In genomic region chr7:46654546-46655443, GRCh38 we compare ENCODE assay signal across 17 cellular contexts.
DNase-seq lines count a peak whose midpoint lies in the region; ATAC-seq, FAIRE-seq and TF ChIP-seq lines count a peak whose summit lies in the region.
"Had no signal": no experiment of that assay in that cellular context is flagged by ENCODE, and none has a peak within 500 bp of the region (broad histone marks: within the 10 kb centered on the region; RNA-seq: fewer than 3 reads in every experiment).

No MANE protein-coding gene starts in this region.

- ATAC-seq in foreskin keratinocyte, result peak; percentile 37
- no peak for ATAC-seq in activated CD8-positive, alpha-beta T cell treated with anti-CD3 and anti-CD28 coated beads, Interleukin-2, amount 10 ng/mL, durations not matched to agents 7 days and 5 days
- ATAC-seq: T-helper 17 cell had no signal

- no peak for FAIRE-seq in urothelium cell line (lab: Jason Lieb, UNC)
- FAIRE-seq: A204.1, H54 had no signal

- no peaks in the 10 kb centered on the region for H3K27me3 Mint-ChIP-seq in activated CD4-positive, alpha-beta T cell treated with anti-CD3 and anti-CD28 coated beads, Interleukin-2, amount 10 ng/mL, durations not matched to agents 24 days and 14 days
- H3K27me3 Mint-ChIP-seq in activated CD8-positive, alpha-beta T cell treated with anti-CD3 and anti-CD28 coated beads, Interleukin-2, amount 10 ng/mL, durations not matched to agents 7 days and 5 days (ENCODE audit: low read depth), result no peaks in the 10 kb centered on the region
- H3K27me3 Mint-ChIP-seq: activated B cell treated with CpG ODN at 0.5 μM for 24 hours, T-helper 17 cell had no signal

- H3K36me3 Mint-ChIP-seq in activated CD4-positive, alpha-beta T cell treated with anti-CD3 and anti-CD28 coated beads, Interleukin-2, amount 10 ng/mL, durations not matched to agents 24 days and 14 days (ENCODE audit: low read depth), result no peaks in the 10 kb centered on the region
- no peaks in the 10 kb centered on the region for H3K36me3 Mint-ChIP-seq in activated CD8-positive, alpha-beta T cell treated with anti-CD3 and anti-CD28 coated beads, Interleukin-2, amount 10 ng/mL, durations not matched to agents 7 days and 5 days (ENCODE audit: low read depth)
- H3K36me3 Mint-ChIP-seq: CD14-positive monocyte, neural progenitor cell had no signal

- CTCF ChIA-PET in activated CD8-positive, alpha-beta T cell treated with anti-CD3 and anti-CD28 coated beads, Interleukin-2, amount 10 ng/mL, durations not matched to agents 7 days and 5 days (lab: Charles Lee), result no interaction called here

- no peaks in the 10 kb centered on the region for H3K4me1 Mint-ChIP-seq in activated CD4-positive, alpha-beta T cell treated with anti-CD3 and anti-CD28 coated beads, Interleukin-2, amount 10 ng/mL, durations not matched to agents 24 days and 14 days
- no peaks in the 10 kb centered on the region for H3K4me1 Mint-ChIP-seq in activated CD8-positive, alpha-beta T cell treated with anti-CD3 and anti-CD28 coated beads, Interleukin-2, amount 10 ng/mL, durations not matched to agents 7 days and 5 days (ENCODE audit: low read depth)
- H3K4me1 Mint-ChIP-seq: activated B cell treated with CpG ODN at 0.5 μM for 24 hours, CD14-positive monocyte, neural progenitor cell, T-helper 17 cell had no signal

- DNase-seq in activated CD4-positive, alpha-beta T cell treated with anti-CD3 and anti-CD28 coated beads, Interleukin-2, amount 10 ng/mL, durations not matched to agents 24 days and 14 days, result peak; percentile 30
- DNase-seq in activated CD4-positive, alpha-beta T cell treated with anti-CD3 and anti-CD28 coated beads, Interleukin-2, amount 50 U/mL, for 4 hours, result no peak
- peak; percentile 13 for DNase-seq in SW480 (ENCODE audit: low spot score)
- DNase-seq in foreskin keratinocyte, result peak; percentile 68 to 83
- peak; percentile 35 for DNase-seq in urothelium cell line (ENCODE audit: low spot score)
- DNase-seq in nucleus accumbens (lab: John Stamatoyannopoulos, UW), result no peak
- DNase-seq in activated CD8-positive, alpha-beta T cell treated with anti-CD3 and anti-CD28 coated beads, Interleukin-2, amount 10 ng/mL, durations not matched to agents 7 days and 5 days, result no peak
- no peak for DNase-seq in SK-N-DZ (ENCODE audit: low spot score)
- DNase-seq: activated B cell treated with CpG ODN at 0.5 μM for 24 hours, NCI-H1930, NCI-H446, T-helper 17 cell, thyroid gland had no signal

- POLR2A ChIA-PET in activated CD8-positive, alpha-beta T cell treated with anti-CD3 and anti-CD28 coated beads, Interleukin-2, amount 10 ng/mL, durations not matched to agents 7 days and 5 days (lab: Charles Lee), result no interaction called here

- TF ChIP-seq CTCF in foreskin keratinocyte (conservative IDR thresholded peaks at IDR 0.05), result peak; percentile 50

- H3K27me3 ChIP-seq in foreskin keratinocyte, result no peaks in the 10 kb centered on the region
- H3K27me3 ChIP-seq: neural progenitor cell, thyroid gland had no signal

- no peak overlapping the region for H3K4me3 Mint-ChIP-seq in activated CD4-positive, alpha-beta T cell treated with anti-CD3 and anti-CD28 coated beads, Interleukin-2, amount 10 ng/mL, durations not matched to agents 24 days and 14 days
- no peak overlapping the region for H3K4me3 Mint-ChIP-seq in activated CD8-positive, alpha-beta T cell treated with anti-CD3 and anti-CD28 coated beads, Interleukin-2, amount 10 ng/mL, durations not matched to agents 7 days and 5 days
- H3K4me3 Mint-ChIP-seq: activated B cell treated with CpG ODN at 0.5 μM for 24 hours, CD14-positive monocyte, neural progenitor cell, T-helper 17 cell had no signal

- no peak overlapping the region for H3K27ac Mint-ChIP-seq in activated CD4-positive, alpha-beta T cell treated with anti-CD3 and anti-CD28 coated beads, Interleukin-2, amount 10 ng/mL, durations not matched to agents 24 days and 14 days
- no peak overlapping the region for H3K27ac Mint-ChIP-seq in activated CD8-positive, alpha-beta T cell treated with anti-CD3 and anti-CD28 coated beads, Interleukin-2, amount 10 ng/mL, durations not matched to agents 7 days and 5 days
- H3K27ac Mint-ChIP-seq: activated B cell treated with CpG ODN at 0.5 μM for 24 hours, CD14-positive monocyte, neural progenitor cell, T-helper 17 cell had no signal

- peaks cover 17% of the 10 kb centered on the region for H3K9me3 Mint-ChIP-seq in activated CD4-positive, alpha-beta T cell treated with anti-CD3 and anti-CD28 coated beads, Interleukin-2, amount 10 ng/mL, durations not matched to agents 24 days and 14 days
- no peaks in the 10 kb centered on the region for H3K9me3 Mint-ChIP-seq in activated CD8-positive, alpha-beta T cell treated with anti-CD3 and anti-CD28 coated beads, Interleukin-2, amount 10 ng/mL, durations not matched to agents 7 days and 5 days (ENCODE audit: insufficient read depth)
- H3K9me3 Mint-ChIP-seq: activated B cell treated with CpG ODN at 0.5 μM for 24 hours, neural progenitor cell had no signal

- intact Hi-C loops in activated CD4-positive, alpha-beta T cell treated with anti-CD3 and anti-CD28 coated beads, Interleukin-2, amount 10 ng/mL, durations not matched to agents 24 days and 14 days (cut with micrococcal nuclease), result no loop called here

- peak overlapping the region; percentile 99 for H3K27ac ChIP-seq in foreskin keratinocyte
- H3K27ac ChIP-seq: neural progenitor cell, thyroid gland had no signal

- peaks cover 32% of the 10 kb centered on the region for H3K4me1 ChIP-seq in foreskin keratinocyte
- H3K4me1 ChIP-seq: neural progenitor cell, thyroid gland had no signal

Comparison
In these comparisons a context has a peak if more than half of its experiments do, and no peak if none do; other contexts are left out.
1. DNase-seq: peak in activated CD4-positive, alpha-beta T cell treated with anti-CD3 and anti-CD28 coated beads, Interleukin-2, amount 10 ng/mL, durations not matched to agents 24 days and 14 days (single experiment), SW480 (single experiment), foreskin keratinocyte (2 of 2) and urothelium cell line (single experiment); none in activated CD4-positive, alpha-beta T cell treated with anti-CD3 and anti-CD28 coated beads, Interleukin-2, amount 50 U/mL, for 4 hours (0 of 2), nucleus accumbens (0 of 56), activated CD8-positive, alpha-beta T cell treated with anti-CD3 and anti-CD28 coated beads, Interleukin-2, amount 10 ng/mL, durations not matched to agents 7 days and 5 days (single experiment) and SK-N-DZ (single experiment).